14 cellular contexts compared by ENCODE assay signal in the genomic region with DNA sequence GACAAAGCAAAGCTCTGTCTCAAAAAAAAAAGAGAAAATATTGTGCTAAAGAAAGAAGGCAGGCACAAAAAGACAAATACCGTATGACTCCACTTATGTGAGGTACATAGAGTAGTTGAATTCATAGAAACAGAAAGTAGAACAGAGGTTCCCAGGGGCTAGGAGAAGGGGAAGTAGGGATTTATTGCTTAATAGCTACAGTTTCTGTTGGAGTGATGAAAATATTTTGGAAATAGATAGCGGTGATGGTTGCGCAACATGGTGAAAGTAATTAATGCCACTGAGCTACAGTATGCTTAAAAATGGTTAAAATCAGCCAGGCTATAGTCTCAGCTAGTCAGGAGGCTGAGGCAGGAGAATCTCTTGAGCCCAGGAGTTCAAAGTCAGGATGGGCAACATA. TPM values are rescaled to one million over a fixed set of nuclear protein-coding genes. Genes with fewer than 3 reads are reported as not detected.
DNase-seq lines count a peak whose midpoint lies in the region; ATAC-seq and TF ChIP-seq lines count a peak whose summit lies in the region.
"Had no signal": no experiment of that assay in that cellular context is flagged by ENCODE, and none has a peak within 500 bp of the region (broad histone marks: within the 10 kb centered on the region; RNA-seq: fewer than 3 reads in every experiment).

No MANE protein-coding gene starts in this region.

- WGBS in tibial nerve, 2 donors: 54 to 59% methylated on average over 3 of the region's 3 CpGs

- no peak for TF ChIP-seq CTCF in HL-60 (IDR thresholded peaks at IDR 0.05; ENCODE audit: insufficient read depth, low read length)
- no peak for TF ChIP-seq CTCF in tibial nerve (IDR thresholded peaks at IDR 0.05)

- peak; percentile 84 for ATAC-seq in left ventricle myocardium superior
- no peak for ATAC-seq in HG02870 (IDR thresholded peaks at IDR 0.05; ENCODE audit: unreplicated experiment)
- no peak for ATAC-seq in GM19351 (IDR thresholded peaks at IDR 0.05; ENCODE audit: unreplicated experiment)
- ATAC-seq: activated CD8-positive, alpha-beta memory T cell treated with anti-CD3 and anti-CD28 coated beads, Interleukin-2, amount 10 ng/mL, durations not matched to agents 7 days and 5 days had no signal

- H3K27me3 ChIP-seq in HL-60 (ENCODE audit: insufficient read depth, poor library complexity, severe bottlenecking): no peaks in the 10 kb centered on the region
- H3K27me3 ChIP-seq in adipocyte (replicated peaks; ENCODE audit: control insufficient read depth, insufficient read depth, low read length): no peaks in the 10 kb centered on the region
- H3K27me3 ChIP-seq in tibial nerve: no peaks in the 10 kb centered on the region
- H3K27me3 ChIP-seq: tibial artery had no signal

- no peak for TF ChIP-seq POLR2A in tibial nerve (IDR thresholded peaks at IDR 0.05)

- peak; percentile 82 to 92 for DNase-seq in HL-60 (ENCODE audit: low read depth in 1 of 2, low spot score in 1 of 2)
- peak; percentile 88 for DNase-seq in adipocyte (ENCODE audit: low read depth)
- DNase-seq in left ventricle myocardium superior: no peak
- peak in 1 of 2 donors; percentile 68 for DNase-seq in tibial nerve (ENCODE audit: low spot score in 2 of 2)
- DNase-seq in RKO (ENCODE audit: low spot score): no peak
- no peak for DNase-seq in NCI-H128 (lab: John Stamatoyannopoulos, UW; ENCODE audit: unreplicated experiment)
- DNase-seq: activated CD8-positive, alpha-beta memory T cell treated with anti-CD3 and anti-CD28 coated beads, Interleukin-2, amount 10 ng/mL, durations not matched to agents 7 days and 5 days; DMS 273 treated with DMSO at 0.1 percent for 48 hours; erythroblast; NCI-H1105 treated with DMSO at 0.1 percent for 48 hours had no signal

- intact Hi-C loops in left ventricle myocardium superior (cut with micrococcal nuclease): no loop called here

- H3K4me1 ChIP-seq in adipocyte (ENCODE audit: control insufficient read depth, insufficient read depth, low read length): peaks cover 19% of the 10 kb centered on the region
- H3K4me1 ChIP-seq in tibial nerve: peaks cover 0 to under 1% (median 0%) of the 10 kb centered on the region in 4 donors
- H3K4me1 ChIP-seq: prostate gland, tibial artery had no signal

- H3K4me3 ChIP-seq in HL-60 (replicated peaks; ENCODE audit: insufficient read depth, low read length) (no peak overlapping the region), adipocyte (ENCODE audit: low read length) (peak overlapping the region; percentile 70), tibial nerve (no peak overlapping the region)
- H3K4me3 ChIP-seq: prostate gland, tibial artery had no signal

- peak in 1 of 2 donors; percentile 86 for TF ChIP-seq EP300 in tibial nerve (IDR thresholded peaks at IDR 0.05)

- no peaks in the 10 kb centered on the region for H3K36me3 ChIP-seq in adipocyte (ENCODE audit: control insufficient read depth, insufficient read depth, low read length, severe bottlenecking)
- H3K36me3 ChIP-seq in tibial nerve: peaks cover 0 to 20% (median 0%) of the 10 kb centered on the region in 3 donors
- H3K36me3 ChIP-seq: prostate gland had no signal

- H3K27ac ChIP-seq in HL-60 (replicated peaks): peak overlapping the region; percentile 86
- peak overlapping the region in 3 of 4 donors; percentile 10 to 60 (median 44) for H3K27ac ChIP-seq in tibial nerve
- H3K27ac ChIP-seq: prostate gland, tibial artery had no signal

- H3K9ac ChIP-seq in adipocyte (ENCODE audit: low read length): peak overlapping the region; percentile 72

- H3K9me3 ChIP-seq in adipocyte (ENCODE audit: control insufficient read depth, low read length) (no peaks in the 10 kb centered on the region), tibial nerve (no peaks in the 10 kb centered on the region)
- H3K9me3 ChIP-seq: prostate gland, tibial artery had no signal

RNA-seq across cellular contexts. Expression of gene NPFFR1, which starts 18.5 kb away (rescaled TPM):
- total RNA-seq in left ventricle myocardium superior (0.02 TPM), tibial nerve (1 to 10 TPM; 1.8 to 5.7 (median 4.4) TPM)
- total RNA-seq: activated CD8-positive, alpha-beta memory T cell treated with anti-CD3 and anti-CD28 coated beads, Interleukin-2, amount 10 ng/mL, durations not matched to agents 7 days and 5 days had no signal

Comparison
In these comparisons a context has a peak if more than half of its experiments do, and no peak if none do; other contexts are left out.
1. DNase-seq: peak in HL-60 (2 of 2) and adipocyte (single experiment); none in left ventricle myocardium superior (single experiment), RKO (single experiment) and NCI-H128 (single experiment).